In the genomic region with DNA sequence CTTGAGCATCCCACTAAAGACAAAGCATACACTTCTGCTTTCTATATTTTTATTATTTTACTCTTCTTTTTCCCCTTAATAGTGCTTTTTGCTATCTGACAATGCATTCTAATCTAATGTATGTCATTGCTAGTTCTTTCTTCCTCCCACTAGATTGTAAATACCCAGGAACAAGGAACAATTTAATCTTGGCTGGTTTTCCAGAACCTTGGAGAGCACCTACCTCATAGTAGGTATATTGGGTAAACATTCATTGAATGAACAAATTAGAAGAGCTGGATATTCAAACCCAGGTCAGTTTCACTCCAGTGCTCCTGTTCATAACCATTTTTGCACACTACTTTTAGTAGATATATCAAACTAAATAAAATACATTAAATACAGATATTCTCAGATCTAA, we compare ENCODE assay signal across 1 cellular context.
TF ChIP-seq lines count a peak whose summit lies in the region.

No MANE protein-coding gene starts in this region.

TF ChIP-seq in HCT116, 20 proteins besides CTCF, POLR2A, EP300 and RAD21 (continued from another document):
- TF ChIP-seq REST (IDR thresholded peaks at IDR 0.05; ENCODE audit: low read depth) (peak; percentile 38), SRF (IDR thresholded peaks at IDR 0.05; ENCODE audit: low read depth) (no peak), YY1 (IDR thresholded peaks at IDR 0.05; ENCODE audit: extremely low read depth, insufficient replicate concordance, low read depth, low read length) (no peak)
